28 cellular contexts compared by ENCODE assay signal in genomic region chr15:27087651-27088583, GRCh38.
"Had no signal": no experiment of that assay in that cellular context is flagged by ENCODE, and none has a peak within 500 bp of the region (broad histone marks: within the 10 kb centered on the region; RNA-seq: fewer than 3 reads in every experiment).

No MANE protein-coding gene starts in this region.

- H3K27ac Mint-ChIP-seq: activated CD8-positive, alpha-beta T cell treated with anti-CD3 and anti-CD28 coated beads for 36 hours; activated naive CD4-positive, alpha-beta T cell treated with anti-CD3 and anti-CD28 coated beads, Interleukin-2, amount 10 ng/mL, durations not matched to agents 7 days and 5 days; activated naive CD8-positive, alpha-beta T cell treated with anti-CD3 and anti-CD28 coated beads for 36 hours; activated T-cell treated with anti-CD3 and anti-CD28 coated beads, Interleukin-2, amount 50 U/mL, for 72 hours; activated T-helper 2 cell treated with anti-CD3 and anti-CD28 coated beads, Interferon-gamma antibody, Interleukin-2, Interleukin-4, amounts not matched to agents 10 μg/mL and 5 μg/mL and 100 μg/mL, durations not matched to agents 14 hours and 24 hours and 36 hours; T-cell had no signal

- H3K27ac ChIP-seq: brain microvascular endothelial cell, SK-N-MC, VCaP had no signal

- DNase-seq: activated CD4-positive, CD25-positive, alpha-beta regulatory T cell; activated CD8-positive, alpha-beta memory T cell treated with anti-CD3 and anti-CD28 coated beads, Interleukin-2, amount 50 U/mL, for 4 hours; activated CD8-positive, alpha-beta T cell treated with anti-CD3 and anti-CD28 coated beads for 36 hours; activated gamma-delta T cell treated with Interleukin-2 at 50 U/mL for 16 hours; activated naive CD4-positive, alpha-beta T cell treated with anti-CD3 and anti-CD28 coated beads, Interleukin-2, amount 10 ng/mL, durations not matched to agents 7 days and 5 days; activated naive CD8-positive, alpha-beta T cell treated with anti-CD3 and anti-CD28 coated beads for 36 hours; activated T-cell treated with anti-CD3 and anti-CD28 coated beads, Interleukin-2, amount 50 U/mL, for 72 hours; brain microvascular endothelial cell; cerebellar nuclear complex; Kasumi-1; NCI-H1048; NCI-H1417; NCI-H2029; NCI-H2107; NCI-H2171 treated with DMSO at 0.1 percent for 48 hours; NCI-H345; NCI-H510A; NCI-H526 treated with DMSO at 0.1 percent for 48 hours; NCI-H82; RPMI8226; T-cell; T-helper 2 cell; T1000 had no signal

- H3K36me3 Mint-ChIP-seq: activated naive CD4-positive, alpha-beta T cell treated with anti-CD3 and anti-CD28 coated beads, Interleukin-2, amount 10 ng/mL, durations not matched to agents 7 days and 5 days; activated naive CD8-positive, alpha-beta T cell treated with anti-CD3 and anti-CD28 coated beads for 36 hours; T-cell had no signal

- H3K27me3 ChIP-seq: brain microvascular endothelial cell had no signal

- H3K27me3 Mint-ChIP-seq: activated CD8-positive, alpha-beta T cell treated with anti-CD3 and anti-CD28 coated beads for 36 hours; activated naive CD4-positive, alpha-beta T cell treated with anti-CD3 and anti-CD28 coated beads, Interleukin-2, amount 10 ng/mL, durations not matched to agents 7 days and 5 days; activated naive CD8-positive, alpha-beta T cell treated with anti-CD3 and anti-CD28 coated beads for 36 hours; T-cell had no signal

- H3K9me3 Mint-ChIP-seq: activated CD8-positive, alpha-beta T cell treated with anti-CD3 and anti-CD28 coated beads for 36 hours had no signal

- H3K4me1 Mint-ChIP-seq: activated naive CD4-positive, alpha-beta T cell treated with anti-CD3 and anti-CD28 coated beads, Interleukin-2, amount 10 ng/mL, durations not matched to agents 7 days and 5 days; activated naive CD8-positive, alpha-beta T cell treated with anti-CD3 and anti-CD28 coated beads for 36 hours; T-cell had no signal

- H3K4me3 Mint-ChIP-seq: activated CD8-positive, alpha-beta T cell treated with anti-CD3 and anti-CD28 coated beads for 36 hours; activated naive CD4-positive, alpha-beta T cell treated with anti-CD3 and anti-CD28 coated beads, Interleukin-2, amount 10 ng/mL, durations not matched to agents 7 days and 5 days; activated naive CD8-positive, alpha-beta T cell treated with anti-CD3 and anti-CD28 coated beads for 36 hours; activated T-cell treated with anti-CD3 and anti-CD28 coated beads, Interleukin-2, amount 50 U/mL, for 72 hours; T-cell had no signal

- H3K36me3 ChIP-seq: brain microvascular endothelial cell had no signal

- H3K4me3 ChIP-seq: SK-N-MC had no signal

- ATAC-seq: activated CD8-positive, alpha-beta T cell treated with anti-CD3 and anti-CD28 coated beads for 36 hours; activated T-cell treated with anti-CD3 and anti-CD28 coated beads, Interleukin-2, amount 50 U/mL, for 72 hours; Panc1; Right ventricle myocardium inferior; T-cell had no signal
